In genomic region chr13:21673592-21674270, GRCh38 we compare ENCODE assay signal across 8 cellular contexts. TPM values are rescaled to one million over a fixed set of nuclear protein-coding genes. Genes with fewer than 3 reads are reported as not detected.
DNase-seq lines count a peak whose midpoint lies in the region; ATAC-seq, FAIRE-seq and TF ChIP-seq lines count a peak whose summit lies in the region.

No MANE protein-coding gene starts in this region.

- H2AFZ ChIP-seq in keratinocyte (ENCODE audit: control insufficient read depth, low read length), result peak overlapping the region; percentile 76

- FAIRE-seq in keratinocyte (lab: Jason Lieb, UNC), result no peak

- H3K4me1 ChIP-seq in SJCRH30 (no peaks in the 10 kb centered on the region), keratinocyte (ENCODE audit: control insufficient read depth, extremely low read depth, insufficient read depth, low read length) (peaks cover 21% of the 10 kb centered on the region)

- H4K20me1 ChIP-seq in keratinocyte (ENCODE audit: control insufficient read depth, extremely low read depth, insufficient read depth, low read length), result no peaks in the 10 kb centered on the region

- no peaks in the 10 kb centered on the region for H3K79me2 ChIP-seq in keratinocyte (ENCODE audit: control insufficient read depth, insufficient read depth, low read length)

- ATAC-seq in GM18505 (IDR thresholded peaks at IDR 0.05; ENCODE audit: unreplicated experiment) (peak; percentile 36), HG03175 (IDR thresholded peaks at IDR 0.05; ENCODE audit: unreplicated experiment) (peak; percentile 25)

- in situ Hi-C loops in brain microvascular endothelial cell (cut with HindIII; ENCODE audit: low pct_ligation_motif_present, low sequenced_read_pairs), result no loop called here

- peak; percentile 16 for TF ChIP-seq CTCF in brain microvascular endothelial cell (IDR thresholded peaks at IDR 0.05; ENCODE audit: low read depth, low read length, missing control alignments)
- no peak for TF ChIP-seq CTCF in keratinocyte (optimal IDR thresholded peaks at IDR 0.05 in 1 of 3, IDR thresholded peaks at IDR 0.05 in 1 of 3, conservative IDR thresholded peaks at IDR 0.05 in 1 of 3; ENCODE audit: extremely low read depth in 1 of 3, insufficient read depth in 2 of 3, low read length in 3 of 3)

- H3K4me2 ChIP-seq in keratinocyte (ENCODE audit: control insufficient read depth, extremely low read depth, insufficient read depth, low read depth, low read length), result peak overlapping the region; percentile 82

- H3K4me3 ChIP-seq in SJCRH30, result peak overlapping the region; percentile 52
- peak overlapping the region; percentile 47 for H3K4me3 ChIP-seq in brain microvascular endothelial cell (ENCODE audit: low read depth, low read length)
- peak overlapping the region; percentile 50 to 75 (median 62) for H3K4me3 ChIP-seq in keratinocyte (ENCODE audit: control insufficient read depth in 2 of 3, extremely low read depth in 1 of 3, insufficient read depth in 2 of 3, low read depth in 1 of 3, low read length in 3 of 3)

- H3K36me3 ChIP-seq in SJCRH30 (no peaks in the 10 kb centered on the region), brain microvascular endothelial cell (replicated peaks) (no peaks in the 10 kb centered on the region), keratinocyte (ENCODE audit: control insufficient read depth in 2 of 2, extremely low read depth in 1 of 2, insufficient read depth in 2 of 2, low read length in 2 of 2) (no peaks in the 10 kb centered on the region)

- dilution Hi-C loops in keratinocyte (cut with MboI; ENCODE audit: extremely low pct_ligation_motif_present, low sequenced_read_pairs), result no loop called here

- no peak for TF ChIP-seq POLR2A in GM18505 (IDR thresholded peaks at IDR 0.05; ENCODE audit: borderline replicate concordance, extremely low read depth, insufficient read depth, insufficient read length)

- H3K9me1 ChIP-seq in keratinocyte (ENCODE audit: control insufficient read depth, extremely low read depth, insufficient read depth, low read length), result no peaks in the 10 kb centered on the region

- peaks cover 37% of the 10 kb centered on the region for H3K27me3 ChIP-seq in SJCRH30
- H3K27me3 ChIP-seq in brain microvascular endothelial cell (replicated peaks), result peaks cover 54% of the 10 kb centered on the region
- peaks cover 51% of the 10 kb centered on the region for H3K27me3 ChIP-seq in keratinocyte (ENCODE audit: control insufficient read depth, extremely low read depth, insufficient read depth, low read length)

- H3K27ac ChIP-seq in SJCRH30 (no peak overlapping the region), brain microvascular endothelial cell (no peak overlapping the region), keratinocyte (ENCODE audit: control insufficient read depth, insufficient read depth, low read length) (no peak overlapping the region)

- peak overlapping the region; percentile 22 for H3K9ac ChIP-seq in keratinocyte (ENCODE audit: control insufficient read depth, extremely low read depth, insufficient read depth, low read length)

- H3K9me3 ChIP-seq in SJCRH30 (replicated peaks) (no peaks in the 10 kb centered on the region), keratinocyte (ENCODE audit: control insufficient read depth, low read depth, low read length) (no peaks in the 10 kb centered on the region)

- peak; percentile 79 for DNase-seq in AG20443 (ENCODE audit: low spot score)
- DNase-seq in SJCRH30, result peak; percentile 21 to 52
- DNase-seq in brain microvascular endothelial cell, result no peak
- no peak for DNase-seq in keratinocyte (ENCODE audit: low read depth, low spot score)
- DNase-seq in stimulated activated CD4-positive, alpha-beta T cell treated with anti-CD3 and anti-CD28 coated beads, Interleukin-2, amount 100 ng/mL, for 24 hours, result peak; percentile 41 to 42
- DNase-seq in pons (ENCODE audit: low spot score), result no peak

RNA-seq across cellular contexts. Expression of gene FGF9, which starts 2.9 kb away (rescaled TPM):
- total RNA-seq in SJCRH30 (2014; rRNA removed; shearing (Covaris generic)), result 0.04 and 0.13 TPM in 2 replicates
- polyA plus RNA-seq in keratinocyte, result 0.06 TPM in 1 of 3 replicates, not detected in the others
- not detected for polyA plus RNA-seq in keratinocyte (2011; ENCODE audit: low read depth)
- polyA plus RNA-seq in keratinocyte (2011; cell fraction: cytosol; rRNA removed), result not detected in 2 replicates
- polyA plus RNA-seq in keratinocyte (2011; cell fraction: nucleus; rRNA removed), result 0.05 TPM in 1 of 2 replicates, not detected in the other
- polyA plus RNA-seq in keratinocyte (2012; ENCODE audit: low replicate concordance), result 0.23 TPM in 1 of 2 replicates, not detected in the other
- polyA minus RNA-seq in keratinocyte, result not detected in 3 replicates
- polyA minus RNA-seq in keratinocyte (2011; cell fraction: cytosol; rRNA and poly(A)+ RNA removed), result not detected
- not detected in 2 replicates for polyA minus RNA-seq in keratinocyte (2011; cell fraction: nucleus; rRNA and poly(A)+ RNA removed)

Comparison
In these comparisons a context has a peak if more than half of its experiments do, and no peak if none do; other contexts are left out.
1. DNase-seq: peak in AG20443 (single experiment), SJCRH30 (2 of 2) and stimulated activated CD4-positive, alpha-beta T cell treated with anti-CD3 and anti-CD28 coated beads, Interleukin-2, amount 100 ng/mL, for 24 hours (2 of 2); none in brain microvascular endothelial cell (single experiment), keratinocyte (single experiment) and pons (single experiment).
2. Peak in every context shown above with its lines, with median percentiles within 50 percentile points of each other: H3K4me3 ChIP-seq.